8 cellular contexts compared by ENCODE assay signal in the genomic region with DNA sequence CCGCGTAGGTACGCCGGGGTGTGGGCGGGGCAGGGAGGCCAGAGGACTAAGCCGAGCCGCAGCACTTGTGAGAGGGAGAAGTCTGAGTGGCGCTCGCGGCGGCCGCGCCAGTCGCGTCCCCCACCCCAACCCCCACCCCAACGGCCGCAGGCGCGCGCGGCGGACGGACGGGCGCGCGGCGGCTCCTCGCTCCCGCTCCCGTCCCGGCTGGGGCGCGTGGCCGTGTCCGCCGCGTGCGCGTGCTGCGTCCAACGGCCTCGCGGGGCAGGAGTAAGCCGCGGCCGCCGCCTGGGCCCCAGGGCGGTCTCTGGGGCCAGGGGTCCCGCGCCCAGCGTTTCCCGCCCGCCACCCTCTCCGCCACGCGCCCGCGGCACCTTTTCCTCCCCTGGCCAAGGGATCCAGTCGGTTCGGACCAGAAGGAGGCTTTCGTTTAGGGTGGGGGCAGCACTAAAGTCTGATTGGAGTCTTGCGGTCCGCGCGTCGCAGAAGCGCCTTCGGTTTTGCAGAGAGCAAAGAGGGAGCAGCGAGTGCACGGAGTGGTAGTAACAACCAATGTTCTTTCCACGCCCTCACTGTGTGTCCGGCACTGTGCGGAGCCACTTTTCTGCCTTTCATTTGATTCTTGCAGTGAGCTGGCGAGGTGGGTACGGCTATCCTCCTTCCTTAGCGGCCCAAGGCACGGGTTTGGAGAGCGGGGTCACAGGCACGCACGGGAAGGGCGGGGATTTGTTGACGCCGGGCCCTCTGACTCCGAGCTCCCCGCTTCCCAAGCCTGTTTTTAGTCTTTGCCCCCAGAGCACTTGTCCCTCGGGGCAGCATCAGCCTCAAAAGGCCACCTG. TPM values are rescaled to one million over a fixed set of nuclear protein-coding genes. Genes with fewer than 3 reads are reported as not detected.
DNase-seq lines count a peak whose midpoint lies in the region; ATAC-seq and TF ChIP-seq lines count a peak whose summit lies in the region.

No MANE protein-coding gene starts in this region.

- H3K27me3 ChIP-seq in neural progenitor cell (no peaks in the 10 kb centered on the region), thymus (ENCODE audit: control insufficient read depth, insufficient read depth) (no peaks in the 10 kb centered on the region)

- ATAC-seq in Right ventricle myocardium superior (ENCODE audit: poor library complexity) (peak; percentile 5), Right ventricle myocardium inferior (no peak), GM21737 (IDR thresholded peaks at IDR 0.05; ENCODE audit: unreplicated experiment) (no peak)
- peak in 1 of 2 donors; percentile 7 for ATAC-seq in activated T-cell treated with anti-CD3 and anti-CD28 coated beads, Interleukin-2, amount 50 U/mL, for 72 hours (replicated peaks in 1 of 2)

- TF ChIP-seq CTCF in fibroblast of pulmonary artery (IDR thresholded peaks at IDR 0.05; ENCODE audit: low read length, missing control alignments) (no peak), neural progenitor cell (IDR thresholded peaks at IDR 0.05) (no peak)

- DNase-seq in Right ventricle myocardium superior (peak; percentile 62), Right ventricle myocardium inferior (ENCODE audit: missing footprints) (no peak), NCI-H1092 treated with DMSO at 0.1 percent for 48 hours (lab: John Stamatoyannopoulos, UW) (peak; percentile 35), fibroblast of pulmonary artery (ENCODE audit: low read depth) (peak; percentile 34), neural progenitor cell (ENCODE audit: low spot score) (peak; percentile 67)
- peak; percentile 53 to 55 for DNase-seq in activated T-cell treated with anti-CD3 and anti-CD28 coated beads, Interleukin-2, amount 50 U/mL, for 72 hours

- H3K9ac ChIP-seq in neural progenitor cell: peak overlapping the region; percentile 85

- H3K4me1 ChIP-seq in neural progenitor cell: peaks cover 40% of the 10 kb centered on the region
- peaks cover 12% of the 10 kb centered on the region for H3K4me1 ChIP-seq in thymus (ENCODE audit: control insufficient read depth, insufficient read depth, low read length)

- no peaks in the 10 kb centered on the region for H3K9me3 ChIP-seq in neural progenitor cell (ENCODE audit: low read depth)
- H3K9me3 ChIP-seq in thymus (ENCODE audit: control insufficient read depth): no peaks in the 10 kb centered on the region

- peaks cover 24% of the 10 kb centered on the region for H3F3A ChIP-seq in neural progenitor cell (ENCODE audit: low read depth)

- no peaks in the 10 kb centered on the region for H3K27me3 Mint-ChIP-seq in activated T-cell treated with anti-CD3 and anti-CD28 coated beads, Interleukin-2, amount 50 U/mL, for 72 hours (ENCODE audit: low read depth)
- no peaks in the 10 kb centered on the region for H3K27me3 Mint-ChIP-seq in neural progenitor cell (ENCODE audit: insufficient read depth, low read depth)

- H3K27ac ChIP-seq in neural progenitor cell: peak overlapping the region; percentile 90
- peak overlapping the region; percentile 95 for H3K27ac ChIP-seq in thymus (ENCODE audit: low read depth)

- H3K4me3 ChIP-seq in fibroblast of pulmonary artery (replicated peaks; ENCODE audit: low read depth, low read length) (peak overlapping the region; percentile 76), neural progenitor cell (peak overlapping the region; percentile 97), thymus (ENCODE audit: low read length) (peak overlapping the region; percentile 76)

- under 1% methylated on average over 87 of the region's 87 CpGs for WGBS in thymus

- peak overlapping the region; percentile 83 to 86 for H3K4me3 Mint-ChIP-seq in activated T-cell treated with anti-CD3 and anti-CD28 coated beads, Interleukin-2, amount 50 U/mL, for 72 hours
- H3K4me3 Mint-ChIP-seq in neural progenitor cell: peak overlapping the region; percentile 87

- peaks cover 4 to 11% of the 10 kb centered on the region in 2 donors for H3K36me3 Mint-ChIP-seq in activated T-cell treated with anti-CD3 and anti-CD28 coated beads, Interleukin-2, amount 50 U/mL, for 72 hours (ENCODE audit: insufficient read depth in 2 of 2)
- peaks cover 18% of the 10 kb centered on the region for H3K36me3 Mint-ChIP-seq in neural progenitor cell

- H3K4me1 Mint-ChIP-seq in activated T-cell treated with anti-CD3 and anti-CD28 coated beads, Interleukin-2, amount 50 U/mL, for 72 hours (ENCODE audit: low read depth): peaks cover 42% of the 10 kb centered on the region
- H3K4me1 Mint-ChIP-seq in neural progenitor cell: peaks cover 40% of the 10 kb centered on the region

- H3K9me3 Mint-ChIP-seq in activated T-cell treated with anti-CD3 and anti-CD28 coated beads, Interleukin-2, amount 50 U/mL, for 72 hours: no peaks in the 10 kb centered on the region
- peaks cover 12% of the 10 kb centered on the region for H3K9me3 Mint-ChIP-seq in neural progenitor cell

- H3K4me2 ChIP-seq in neural progenitor cell: peak overlapping the region; percentile 97

- peak overlapping the region; percentile 43 for H3K27ac Mint-ChIP-seq in activated T-cell treated with anti-CD3 and anti-CD28 coated beads, Interleukin-2, amount 50 U/mL, for 72 hours
- H3K27ac Mint-ChIP-seq in neural progenitor cell: peak overlapping the region; percentile 48

- intact Hi-C loops in Right ventricle myocardium superior (cut with DNase I): no loop called here
- intact Hi-C loops in Right ventricle myocardium inferior (cut with DNase I): no loop called here

- peaks cover 51% of the 10 kb centered on the region for H4K20me1 ChIP-seq in neural progenitor cell (ENCODE audit: low read depth)

- H3K79me2 ChIP-seq in neural progenitor cell (ENCODE audit: low read depth): peaks cover 64% of the 10 kb centered on the region

- no peak overlapping the region for H2AFZ ChIP-seq in neural progenitor cell (replicated peaks)

- H3K36me3 ChIP-seq in neural progenitor cell: no peaks in the 10 kb centered on the region
- no peaks in the 10 kb centered on the region for H3K36me3 ChIP-seq in thymus (ENCODE audit: control insufficient read depth, insufficient read depth)

RNA-seq across cellular contexts. Expression of gene G3BP1, which starts 0.5 kb away (rescaled TPM):
- total RNA-seq in Right ventricle myocardium superior: 105 TPM
- total RNA-seq in Right ventricle myocardium inferior: 114 TPM
- 100 to 1,000 TPM; 133 to 157 TPM for total RNA-seq in activated T-cell treated with anti-CD3 and anti-CD28 coated beads, Interleukin-2, amount 50 U/mL, for 72 hours
- 212 and 304 TPM in 2 replicates for total RNA-seq in neural progenitor cell (ENCODE audit: low replicate concordance)
- polyA plus RNA-seq in thymus: 48.2 TPM

RNA-seq across cellular contexts. Expression of gene ATOX1, which starts 13.8 kb away (rescaled TPM):
- total RNA-seq in Right ventricle myocardium superior (61.7 TPM), Right ventricle myocardium inferior (69.5 TPM), neural progenitor cell (ENCODE audit: low replicate concordance) (22.8 and 86.4 TPM in 2 replicates)
- 10 to 100 TPM; 56.1 to 68.0 TPM for total RNA-seq in activated T-cell treated with anti-CD3 and anti-CD28 coated beads, Interleukin-2, amount 50 U/mL, for 72 hours
- polyA plus RNA-seq in thymus: 145 TPM
